In genomic region chr13:76854894-76855293, GRCh38 we compare ENCODE assay signal across 17 cellular contexts. TPM values are rescaled to one million over a fixed set of nuclear protein-coding genes. Genes with fewer than 3 reads are reported as not detected.
A peak's percentile ranks its signal among the peaks of the same experiment; 100 is the strongest.
DNase-seq lines count a peak whose midpoint lies in the region; ATAC-seq and TF ChIP-seq lines count a peak whose summit lies in the region.
"Had no signal": no experiment of that assay in that cellular context is flagged by ENCODE, and none has a peak within 500 bp of the region (broad histone marks: within the 10 kb centered on the region; RNA-seq: fewer than 3 reads in every experiment).

No MANE protein-coding gene starts in this region.

- ATAC-seq in activated CD4-positive, CD25-positive, alpha-beta regulatory T cell treated with anti-CD3 and anti-CD28 coated beads, Interleukin-2, amount 50 U/mL, for 24 hours = no peak
- ATAC-seq in left ventricle myocardium superior (no peak), sciatic nerve (no peak)
- ATAC-seq: psoas muscle had no signal

- peaks cover 17% of the 10 kb centered on the region for H3K9me3 Mint-ChIP-seq in mesothelial cell of epicardium

- no peaks in the 10 kb centered on the region for H3K4me1 Mint-ChIP-seq in mesothelial cell of epicardium

- intact Hi-C loops in left ventricle myocardium superior (cut with micrococcal nuclease) = no loop called here
- intact Hi-C loops in sciatic nerve (cut with DNase I) = no loop called here

- no peaks in the 10 kb centered on the region for H3K27me3 Mint-ChIP-seq in mesothelial cell of epicardium (ENCODE audit: low read depth)
- H3K27me3 Mint-ChIP-seq: activated T-cell treated with anti-CD3 and anti-CD28 coated beads, Interleukin-2, amount 50 U/mL, for 24 hours had no signal

- peak overlapping the region; percentile 7 for H3K27ac Mint-ChIP-seq in mesothelial cell of epicardium
- H3K27ac Mint-ChIP-seq: activated T-cell treated with anti-CD3 and anti-CD28 coated beads, Interleukin-2, amount 50 U/mL, for 24 hours had no signal

- no peak for TF ChIP-seq CTCF in mesothelial cell of epicardium (IDR thresholded peaks at IDR 0.05; ENCODE audit: unreplicated experiment)

- H3K4me3 Mint-ChIP-seq in mesothelial cell of epicardium = no peak overlapping the region
- H3K4me3 Mint-ChIP-seq: activated T-cell treated with anti-CD3 and anti-CD28 coated beads, Interleukin-2, amount 50 U/mL, for 24 hours had no signal

- DNase-seq in EL (peak; percentile 48), RPMI7951 (ENCODE audit: low read depth) (peak; percentile 50), epithelial cell of prostate (ENCODE audit: low read depth, low spot score) (no peak), mesothelial cell of epicardium (ENCODE audit: low spot score in 2 of 2, unreplicated experiment in 2 of 2) (no peak), left ventricle myocardium superior (no peak), sciatic nerve (ENCODE audit: low spot score) (no peak), mucosa of gallbladder (ENCODE audit: low spot score) (no peak)
- DNase-seq: activated CD4-positive, alpha-beta T cell treated with anti-CD3 and anti-CD28 coated beads, Interleukin-2, amount 50 U/mL, for 48 hours; activated naive CD4-positive, alpha-beta T cell treated with anti-CD3 and anti-CD28 coated beads, Interleukin-2, amount 50 U/mL, for 16 hours; activated T-cell treated with anti-CD3 and anti-CD28 coated beads, Interleukin-2, amount 50 U/mL, for 24 hours; caudate nucleus; esophagus squamous epithelium; mesendoderm; NCI-H2227 treated with DMSO at 0.1 percent for 48 hours; psoas muscle had no signal

- H3K36me3 Mint-ChIP-seq in mesothelial cell of epicardium = peaks cover 1% of the 10 kb centered on the region

- H3K27ac ChIP-seq in epithelial cell of prostate = peak overlapping the region; percentile 75
- H3K27ac ChIP-seq: psoas muscle, VCaP had no signal

RNA-seq across cellular contexts. Expression of gene KCTD12, which starts 31.3 kb away (rescaled TPM):
- total RNA-seq in RPMI7951 (2014; rRNA removed; shearing (Covaris generic)) = 16.2 and 18.5 TPM in 2 replicates
- total RNA-seq in mesothelial cell of epicardium (121 to 142 TPM (median 142 TPM) in 3 replicates), left ventricle myocardium superior (39.6 TPM), sciatic nerve (202 TPM), mucosa of gallbladder (77.3 TPM)

Comparison
In these comparisons a context has a peak if more than half of its experiments do, and no peak if none do; other contexts are left out.
1. DNase-seq: peak in EL (single experiment) and RPMI7951 (single experiment); none in epithelial cell of prostate (single experiment), mesothelial cell of epicardium (0 of 2), left ventricle myocardium superior (single experiment), sciatic nerve (single experiment) and mucosa of gallbladder (single experiment).